In the genomic region with DNA sequence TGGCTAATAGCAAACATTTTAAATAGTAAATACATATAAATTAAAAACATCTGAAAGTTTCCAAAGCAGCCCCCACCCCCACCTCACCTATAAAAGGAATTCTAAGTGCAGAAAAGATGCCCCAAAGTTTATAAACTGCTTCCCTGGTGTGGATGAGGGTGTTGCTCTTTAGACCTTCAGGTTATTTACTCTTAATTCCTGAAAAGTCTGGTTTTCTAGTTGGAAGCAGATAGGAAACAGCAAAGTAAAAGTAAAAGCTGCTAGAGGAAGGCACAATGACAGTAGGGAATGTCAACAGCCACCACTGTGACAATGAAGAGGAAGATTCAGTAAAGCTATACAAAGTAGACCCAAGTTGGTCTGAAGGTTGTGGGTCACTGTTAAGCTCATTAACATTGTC, we compare ENCODE assay signal across 26 cellular contexts. TPM values are rescaled to one million over a fixed set of nuclear protein-coding genes. Genes with fewer than 3 reads are reported as not detected.
"Had no signal": no experiment of that assay in that cellular context is flagged by ENCODE, and none has a peak within 500 bp of the region (broad histone marks: within the 10 kb centered on the region; RNA-seq: fewer than 3 reads in every experiment).

No MANE protein-coding gene starts in this region.

- H3K4me3 ChIP-seq: coronary artery, dorsolateral prefrontal cortex had no signal

- H3K27ac ChIP-seq: brain microvascular endothelial cell, coronary artery, WERI-Rb-1 had no signal

- DNase-seq: activated B cell treated with CpG ODN at 0.5 μM for 24 hours; activated CD4-positive, alpha-beta T cell treated with anti-CD3 and anti-CD28 coated beads for 48 hours; activated CD4-positive, alpha-beta T cell treated with anti-CD3 and anti-CD28 coated beads, Interleukin-2, amount 50 U/mL, for 1 hour; activated CD4-positive, alpha-beta T cell treated with anti-CD3 and anti-CD28 coated beads, Interleukin-2, amount 50 U/mL, for 48 hours; activated CD8-positive, alpha-beta memory T cell treated with anti-CD3 and anti-CD28 coated beads for 24 hours; activated CD8-positive, alpha-beta T cell treated with anti-CD3 and anti-CD28 coated beads for 36 hours; activated gamma-delta T cell treated with Interleukin-2 at 50 U/mL for 16 hours; activated naive CD4-positive, alpha-beta T cell treated with anti-CD3 and anti-CD28 coated beads, Interleukin-2, amount 50 U/mL, for 16 hours; activated naive CD4-positive, alpha-beta T cell treated with Interleukin-2 at 50 U/mL for 16 hours; activated T-cell treated with anti-CD3 and anti-CD28 coated beads, Interleukin-2, amount 50 U/mL, for 4 hours; amniotic stem cell; anterior cingulate cortex; brain microvascular endothelial cell; dorsolateral prefrontal cortex; effector memory CD4-positive, alpha-beta T cell; endodermal cell; foreskin fibroblast; head of caudate nucleus; T-helper 17 cell; T1000; WERI-Rb-1 had no signal

- H3K36me3 ChIP-seq: brain microvascular endothelial cell, WERI-Rb-1 had no signal

- H3K27me3 ChIP-seq: brain microvascular endothelial cell, dorsolateral prefrontal cortex had no signal

- ATAC-seq: activated CD4-positive, CD25-positive, alpha-beta regulatory T cell treated with anti-CD3 and anti-CD28 coated beads, Interleukin-2, amount 50 U/mL, for 24 hours; activated CD8-positive, alpha-beta T cell treated with anti-CD3 and anti-CD28 coated beads for 36 hours; activated T-cell treated with anti-CD3 and anti-CD28 coated beads, Interleukin-2, amount 50 U/mL, for 4 hours; esophagus mucosa; T-helper 17 cell had no signal

RNA-seq across cellular contexts. Expression of gene EFCAB5, which starts 49.2 kb away (rescaled TPM):
- total RNA-seq: bronchial epithelial cell, cardiac septum, endodermal cell, esophagus mucosa had no signal
